In genomic region chr12:132118876-132119275, GRCh38 we compare ENCODE assay signal across 13 cellular contexts.
"Had no signal": no experiment of that assay in that cellular context is flagged by ENCODE, and none has a peak within 500 bp of the region (broad histone marks: within the 10 kb centered on the region; RNA-seq: fewer than 3 reads in every experiment).

No MANE protein-coding gene starts in this region.

- H3K9me3 ChIP-seq: esophagus squamous epithelium, mucosa of descending colon, right atrium auricular region, thyroid gland had no signal

- DNase-seq: effector memory CD4-positive, alpha-beta T cell; esophagus squamous epithelium; foreskin fibroblast; left colon; mammary epithelial cell; mucosa of descending colon; naive thymus-derived CD8-positive, alpha-beta T cell; stimulated activated CD4-positive, alpha-beta T cell treated with anti-CD3 and anti-CD28 coated beads, Interleukin-2, amount 100 ng/mL, for 48 hours; stimulated activated naive CD4-positive, alpha-beta T cell treated with Interleukin-2 at 50 U/mL for 16 hours; thyroid gland had no signal

- H3K4me2 ChIP-seq: smooth muscle cell had no signal

- H3K9me3 Mint-ChIP-seq: naive thymus-derived CD8-positive, alpha-beta T cell; type B pancreatic cell had no signal

- H3K4me3 ChIP-seq: esophagus squamous epithelium, mucosa of descending colon, right atrium auricular region, smooth muscle cell, thyroid gland had no signal

- H3K27me3 Mint-ChIP-seq: naive thymus-derived CD8-positive, alpha-beta T cell; type B pancreatic cell had no signal

- ATAC-seq: left colon; mucosa of descending colon; naive thymus-derived CD8-positive, alpha-beta T cell had no signal

- H3K27ac Mint-ChIP-seq: naive thymus-derived CD8-positive, alpha-beta T cell; type B pancreatic cell had no signal

- H3K27ac ChIP-seq: esophagus squamous epithelium, right atrium auricular region, thyroid gland had no signal

- H3K27me3 ChIP-seq: esophagus squamous epithelium, right atrium auricular region, thyroid gland had no signal

- H3K4me3 Mint-ChIP-seq: naive thymus-derived CD8-positive, alpha-beta T cell; type B pancreatic cell had no signal

- H3K4me1 ChIP-seq: esophagus squamous epithelium, right atrium auricular region, thyroid gland had no signal
